In genomic region chr7:24716480-24717246, GRCh38 we compare ENCODE assay signal across 23 cellular contexts. TPM values are rescaled to one million over a fixed set of nuclear protein-coding genes. Genes with fewer than 3 reads are reported as not detected.
DNase-seq lines count a peak whose midpoint lies in the region; ATAC-seq, FAIRE-seq and TF ChIP-seq lines count a peak whose summit lies in the region.
"Had no signal": no experiment of that assay in that cellular context is flagged by ENCODE, and none has a peak within 500 bp of the region (broad histone marks: within the 10 kb centered on the region; RNA-seq: fewer than 3 reads in every experiment).

No MANE protein-coding gene starts in this region.

- no peaks in the 10 kb centered on the region for H3K36me3 ChIP-seq in BLaER1 treated with 17β-estradiol and CSF1 and Interleukin-3, amounts not matched to agents 10 nM and 100 nM
- no peaks in the 10 kb centered on the region for H3K36me3 ChIP-seq in H1 (ENCODE audit: control insufficient read depth in 2 of 4, insufficient read depth in 4 of 4, low read length in 3 of 4)
- peaks cover 0 to 5% of the 10 kb centered on the region in 2 donors for H3K36me3 ChIP-seq in psoas muscle (ENCODE audit: insufficient read depth in 1 of 2, low read depth in 1 of 2)
- H3K36me3 ChIP-seq: neural progenitor cell had no signal

- TF ChIP-seq EP300 in H1 (IDR thresholded peaks at IDR 0.05; ENCODE audit: borderline replicate concordance in 1 of 2, low read depth in 2 of 2, low read length in 2 of 2), result no peak

- H3K18ac ChIP-seq in H1 (ENCODE audit: extremely low read depth, low read length), result no peak overlapping the region

- H2BK120ac ChIP-seq in H1 (replicated peaks; ENCODE audit: low read depth, low read length), result no peak overlapping the region

- H2BK12ac ChIP-seq in H1 (ENCODE audit: low read depth, low read length), result no peak overlapping the region

- peak overlapping the region; percentile 12; the same call in 1 of the 2 replicates for H4K8ac ChIP-seq in H1 (ENCODE audit: extremely low read depth, insufficient read depth, low read length)

- no peaks in the 10 kb centered on the region for H3K79me1 ChIP-seq in H1 (ENCODE audit: low read depth, low read length)

- H2BK5ac ChIP-seq in H1 (ENCODE audit: low read depth, low read length), result no peak overlapping the region

- no peak overlapping the region for H2BK20ac ChIP-seq in H1 (ENCODE audit: low read length)

- H3K4ac ChIP-seq in H1 (replicated peaks; ENCODE audit: insufficient read length, low read depth, low read length), result no peak overlapping the region

- no peak overlapping the region for H4K91ac ChIP-seq in H1 (replicated peaks; ENCODE audit: insufficient read length, low read length)

- H2AFZ ChIP-seq in H1 (ENCODE audit: low read length), result no peak overlapping the region
- H2AFZ ChIP-seq: hepatocyte, neural progenitor cell had no signal

- H3K9ac ChIP-seq in BLaER1 treated with 17β-estradiol and CSF1 and Interleukin-3, amounts not matched to agents 10 nM and 100 nM, result peak overlapping the region in 1 of 11 experiments; percentile 65; a peak in 2 of 22 replicates
- no peak overlapping the region for H3K9ac ChIP-seq in H1 (replicated peaks in 1 of 4; ENCODE audit: extremely low read depth in 1 of 4, low read depth in 3 of 4, low read length in 3 of 4)
- H3K9ac ChIP-seq: neural progenitor cell had no signal

- H3K4me1 ChIP-seq in BLaER1 treated with 17β-estradiol and CSF1 and Interleukin-3, amounts not matched to agents 10 nM and 100 nM, result peaks cover 39 to 100% (median 89%) of the 10 kb centered on the region in 10 experiments
- H3K4me1 ChIP-seq in H1 (replicated peaks in 1 of 4; ENCODE audit: control insufficient read depth in 3 of 4, insufficient read depth in 4 of 4, low read length in 3 of 4), result no peaks in the 10 kb centered on the region; a peak in 4 of 7 replicates
- peaks cover 11% of the 10 kb centered on the region for H3K4me1 ChIP-seq in psoas muscle
- H3K4me1 ChIP-seq: gastroesophageal sphincter had no signal

- intact Hi-C loops in psoas muscle (cut with DNase I), result loop anchor here in 1 of 2 donors (5.0 kb wide), 1 partner anchor 424 kb away; no protein-coding TSS in a partner anchor

- peaks cover 0 to 52% (median 9%) of the 10 kb centered on the region in 11 experiments; a peak in 9 of 22 replicates for H3K27me3 ChIP-seq in BLaER1 treated with 17β-estradiol and CSF1 and Interleukin-3, amounts not matched to agents 10 nM and 100 nM
- no peaks in the 10 kb centered on the region for H3K27me3 ChIP-seq in H1 (replicated peaks in 1 of 4; ENCODE audit: control insufficient read depth in 3 of 4, extremely low read depth in 1 of 4, insufficient read depth in 3 of 4, low read length in 3 of 4)
- H3K27me3 ChIP-seq in psoas muscle (ENCODE audit: insufficient read depth in 3 of 3, low read length in 2 of 3), result no peaks in the 10 kb centered on the region
- H3K27me3 ChIP-seq: gastroesophageal sphincter, hepatocyte, neural progenitor cell had no signal

- H4K20me1 ChIP-seq in BLaER1 treated with 17β-estradiol and CSF1 and Interleukin-3, amounts not matched to agents 10 nM and 100 nM, result peaks cover 0 to 27% (median 0%) of the 10 kb centered on the region in 11 experiments; a peak in 6 of 22 replicates
- H4K20me1 ChIP-seq in H1 (replicated peaks in 1 of 2; ENCODE audit: control insufficient read depth in 1 of 2, insufficient read depth in 2 of 2, low read length in 2 of 2), result no peaks in the 10 kb centered on the region

- peak overlapping the region; percentile 46 to 91 (median 84); a peak in 21 of 22 replicates for H3K4me2 ChIP-seq in BLaER1 treated with 17β-estradiol and CSF1 and Interleukin-3, amounts not matched to agents 10 nM and 100 nM
- no peak overlapping the region for H3K4me2 ChIP-seq in H1 (ENCODE audit: insufficient read depth in 1 of 2, low read depth in 2 of 2, low read length in 2 of 2)
- H3K4me2 ChIP-seq: hepatocyte, neural progenitor cell had no signal

- POLR2A ChIA-PET in H1 (lab: Charles Lee; ENCODE audit: partially characterized antibody), result interaction anchor here (1.5 kb wide), 1 partner anchor 15 kb away, joined by 3 read pairs; no protein-coding TSS in a partner anchor

- peak; percentile 87 for FAIRE-seq in GM19239 (lab: Jason Lieb, UNC)
- FAIRE-seq in H1 (lab: Jason Lieb, UNC), result no peak
- FAIRE-seq: endothelial cell of umbilical vein had no signal

- no peaks in the 10 kb centered on the region for H3K9me3 ChIP-seq in BLaER1 treated with 17β-estradiol and CSF1 and Interleukin-3, amounts not matched to agents 10 nM and 100 nM (replicated peaks in 1 of 11)
- H3K9me3 ChIP-seq in H1 (ENCODE audit: insufficient read depth in 2 of 2, low read depth in 1 of 2, low read length in 1 of 2) (no peaks in the 10 kb centered on the region), psoas muscle (no peaks in the 10 kb centered on the region)
- H3K9me3 ChIP-seq: gastroesophageal sphincter, thoracic aorta had no signal

- H3K23ac ChIP-seq in H1 (ENCODE audit: insufficient read length), result no peak overlapping the region

- peak overlapping the region in 4 of 11 experiments; percentile 41 to 75 (median 66); a peak in 5 of 22 replicates for H3K27ac ChIP-seq in BLaER1 treated with 17β-estradiol and CSF1 and Interleukin-3, amounts not matched to agents 10 nM and 100 nM
- H3K27ac ChIP-seq in H1 (ENCODE audit: low read depth, low read length) (no peak overlapping the region), psoas muscle (peak overlapping the region; percentile 63)
- H3K27ac ChIP-seq: gastroesophageal sphincter, hepatocyte, neural progenitor cell, thoracic aorta had no signal

- no peak for DNase-seq in GM19239 (ENCODE audit: insufficient read length, low spot score)
- peak in 1 of 2 experiments; percentile 33 for DNase-seq in H1 (ENCODE audit: low read depth in 1 of 2, low spot score in 2 of 2)
- no peak for DNase-seq in psoas muscle
- no peak for DNase-seq in activated T-cell treated with anti-CD3 and anti-CD28 coated beads, Interleukin-2, amount 50 U/mL, for 48 hours
- DNase-seq in NOMO-1 (lab: John Stamatoyannopoulos, UW; ENCODE audit: unreplicated experiment in 2 of 2), result no peak
- no peak for DNase-seq in Kasumi-1 (lab: John Stamatoyannopoulos, UW)
- DNase-seq: activated T-cell treated with anti-CD3 and anti-CD28 coated beads for 4 hours; amniotic stem cell; DMS 273 treated with DMSO at 0.1 percent for 48 hours; NCI-H2029; NCI-H526 treated with DMSO at 0.1 percent for 48 hours; NK-92 treated with Interleukin-12 subunit alpha and Interleukin-12 subunit beta, amount 100 ng/mL, for 24 hours; stimulated activated CD8-positive, alpha-beta memory T cell treated with anti-CD3 and anti-CD28 coated beads, Interleukin-4, amount 100 ng/mL, for 48 hours had no signal

- H2AK5ac ChIP-seq in H1 (ENCODE audit: low read depth, low read length), result no peak overlapping the region

- no peak overlapping the region for H3K4me3 ChIP-seq in BLaER1 treated with 17β-estradiol and CSF1 and Interleukin-3, amounts not matched to agents 10 nM and 100 nM
- H3K4me3 ChIP-seq in H1 (ENCODE audit: extremely low read depth in 1 of 4, insufficient read depth in 2 of 4, low read depth in 3 of 4, low read length in 4 of 4) (no peak overlapping the region), psoas muscle (no peak overlapping the region)
- H3K4me3 ChIP-seq: gastroesophageal sphincter, hepatocyte, lung, neural progenitor cell, thoracic aorta had no signal

- no peak for TF ChIP-seq RAD21 in H1 (IDR thresholded peaks at IDR 0.05 in 1 of 2, conservative IDR thresholded peaks at IDR 0.05 in 1 of 2; ENCODE audit: low read depth in 2 of 2, low read length in 2 of 2)

- no peaks in the 10 kb centered on the region for H3K79me2 ChIP-seq in H1 (ENCODE audit: control insufficient read depth in 1 of 2, insufficient read depth in 2 of 2, low read length in 2 of 2)
- H3K79me2 ChIP-seq: hepatocyte had no signal

- no peak overlapping the region for H4K5ac ChIP-seq in H1 (ENCODE audit: insufficient read length, low read depth, low read length)

- ATAC-seq in psoas muscle, result peak; percentile 26 to 74 (median 44)
- no peak for ATAC-seq in GM21529 (IDR thresholded peaks at IDR 0.05; ENCODE audit: unreplicated experiment)
- ATAC-seq: gastroesophageal sphincter, Right ventricle myocardium inferior had no signal

- CTCF ChIA-PET in H1 (lab: Charles Lee; ENCODE audit: partially characterized antibody), result interaction anchor here (0.6 to 6.0 kb wide), 16 partner anchors 9 to 524 kb away, joined by 3 to 69 read pairs (median 4); no protein-coding TSS in a partner anchor

- H3K23me2 ChIP-seq in H1 (ENCODE audit: low read depth, low read length), result no peaks in the 10 kb centered on the region

- H3K14ac ChIP-seq in H1 (ENCODE audit: insufficient read length), result no peak overlapping the region

- 84% methylated on average over 9 of the region's 9 CpGs; no CpG with 5 or more reads in 1 of the 2 experiments for WGBS in H1 (ENCODE audit: extremely low coverage in 1 of 2, insufficient coverage in 1 of 2, insufficient read length in 1 of 2, insufficient replicate concordance in 2 of 2, low coverage in 1 of 2, low lambda C conversion rate in 2 of 2, missing lambda C conversion rate in 1 of 2), 2 experiments
- WGBS in psoas muscle, 3 donors, result 79 to 83% (median 79%) methylated on average over 9 of the region's 9 CpGs

- TF ChIP-seq CTCF in H1 (IDR thresholded peaks at IDR 0.05; ENCODE audit: control extremely low read depth in 1 of 3, insufficient read depth in 1 of 3, low read depth in 1 of 3, low read length in 3 of 3) (no peak), psoas muscle (IDR thresholded peaks at IDR 0.05) (no peak)

- H3K56ac ChIP-seq in H1 (replicated peaks; ENCODE audit: insufficient read length, low read depth, low read length), result no peak overlapping the region

- peak overlapping the region; percentile 62; the same call in 1 of the 2 replicates for H2BK15ac ChIP-seq in H1 (ENCODE audit: low read length)

- TF ChIP-seq POLR2A in H1 (IDR thresholded peaks at IDR 0.05; ENCODE audit: control extremely low read depth in 1 of 2, low read depth in 2 of 2, low read length in 2 of 2), result no peak

TF ChIP-seq in H1, 55 proteins besides CTCF, POLR2A, EP300 and RAD21 (continues in another document):
- TF ChIP-seq HDAC6 (IDR thresholded peaks at IDR 0.05; ENCODE audit: low read depth, low read length) (no peak), HDAC2 (IDR thresholded peaks at IDR 0.05; ENCODE audit: borderline replicate concordance in 1 of 2, low read depth in 2 of 2, low read length in 2 of 2) (no peak), SP1 (IDR thresholded peaks at IDR 0.05; ENCODE audit: low read depth, low read length) (no peak), TCF12 (IDR thresholded peaks at IDR 0.05; ENCODE audit: low read depth, low read length) (no peak)

RNA-seq across cellular contexts. Expression of gene GSDME, which starts 40.6 kb away (rescaled TPM):
- total RNA-seq in H1 (2021; fragmentation: NEBNext Ultra II Directional; extraction: Animal tissue kit (Norgen Biotek cat#: 25700)), result 7.6 and 8.5 TPM in 2 replicates
- 5.4 and 6.7 TPM in 2 replicates for polyA plus RNA-seq in H1 (2011; rRNA removed)
- polyA plus RNA-seq in H1 (2011; cell fraction: cytosol; rRNA removed), result 9.3 TPM
- 7.5 TPM for polyA plus RNA-seq in H1 (2011; cell fraction: nucleus; rRNA removed)
- polyA plus RNA-seq in H1 (2012, experiment 1 of 2), result 7.0 to 10.0 TPM (median 8.1 TPM) in 4 replicates
- 3.9 TPM for polyA plus RNA-seq in H1 (2012, experiment 2 of 2)
- 4.4 TPM for polyA plus RNA-seq in H1 (2013, experiment 1 of 2)
- polyA plus RNA-seq in H1 (2013, experiment 2 of 2), result 3.2 TPM
- polyA minus RNA-seq in H1 (2011; rRNA and poly(A)+ RNA removed), result 15.1 and 17.2 TPM in 2 replicates
- 6.8 TPM for polyA minus RNA-seq in H1 (2011; cell fraction: cytosol; rRNA and poly(A)+ RNA removed)
- 8.1 TPM for polyA minus RNA-seq in H1 (2011; cell fraction: nucleus; rRNA and poly(A)+ RNA removed)
- total RNA-seq in psoas muscle, result 10 to 100 TPM; 10.9 to 32.1 (median 16.0) TPM
- 10 to 100 TPM in 1 of 3 donors, 1 to 10 TPM in 2; 4.9 to 30.7 (median 8.3) TPM for polyA plus RNA-seq in psoas muscle
- total RNA-seq: HT-29 had no signal

Comparison
In these comparisons a context has a peak if more than half of its experiments do, and no peak if none do; other contexts are left out.
1. H3K4me2 ChIP-seq: peak in BLaER1 treated with 17β-estradiol and CSF1 and Interleukin-3, amounts not matched to agents 10 nM and 100 nM (11 of 11); none in H1 (0 of 2).